Comparison of ENCODE assay signal across 13 cellular contexts in the genomic region with DNA sequence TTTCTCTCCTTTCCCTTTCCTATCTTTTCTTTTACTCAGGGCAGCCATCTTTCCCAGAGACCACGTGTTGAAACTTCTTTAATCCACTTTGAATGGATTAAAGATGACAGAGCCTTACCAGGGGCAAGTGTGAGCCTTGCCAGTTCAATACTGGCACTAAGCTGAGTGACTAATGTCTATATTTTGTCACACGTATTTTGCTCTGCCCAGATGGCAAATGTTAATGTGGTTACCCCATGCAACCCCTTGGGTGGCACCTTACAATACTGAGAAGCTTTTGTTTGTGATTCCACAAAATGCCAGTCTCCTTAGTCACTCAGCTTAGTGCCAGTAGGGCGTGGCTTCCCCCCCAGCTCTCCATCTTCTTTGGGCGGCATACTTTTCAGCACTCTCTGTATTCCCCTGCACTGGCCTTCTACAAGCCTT. TPM values are rescaled to one million over a fixed set of nuclear protein-coding genes. Genes with fewer than 3 reads are reported as not detected.
DNase-seq lines count a peak whose midpoint lies in the region; ATAC-seq and TF ChIP-seq lines count a peak whose summit lies in the region.
"Had no signal": no experiment of that assay in that cellular context is flagged by ENCODE, and none has a peak within 500 bp of the region (broad histone marks: within the 10 kb centered on the region; RNA-seq: fewer than 3 reads in every experiment).

No MANE protein-coding gene starts in this region.

- TF ChIP-seq CTCF in Calu3 (IDR thresholded peaks at IDR 0.05; ENCODE audit: unreplicated experiment) (no peak), astrocyte of the spinal cord (IDR thresholded peaks at IDR 0.05; ENCODE audit: low read depth, low read length) (no peak), suprapubic skin (IDR thresholded peaks at IDR 0.05) (no peak)

- no peaks in the 10 kb centered on the region for H3K27me3 Mint-ChIP-seq in Calu3 (ENCODE audit: unreplicated experiment)
- no peaks in the 10 kb centered on the region for H3K27me3 Mint-ChIP-seq in CD4-positive, alpha-beta memory T cell

- CTCF ChIA-PET in Calu3 (lab: Charles Lee): interaction anchor here (1.2 to 1.9 kb wide), 7 partner anchors 39 to 76 kb away, joined by 3 to 5 read pairs (median 4); no protein-coding TSS in a partner anchor
- CTCF ChIA-PET in CD4-positive, alpha-beta memory T cell (lab: Charles Lee; ENCODE audit: partially characterized antibody): interaction anchor here (1.0 to 8.5 kb wide), 4 partner anchors 25 to 97 kb away, joined by 3 to 252 read pairs (median 5); partner anchors contain the start of gene ANXA1

- peaks cover 22% of the 10 kb centered on the region for H3K36me3 Mint-ChIP-seq in Calu3 (ENCODE audit: insufficient read depth, unreplicated experiment)
- peaks cover 8 to 9% of the 10 kb centered on the region in 2 donors for H3K36me3 Mint-ChIP-seq in CD4-positive, alpha-beta memory T cell

- no peaks in the 10 kb centered on the region for H3K36me3 ChIP-seq in suprapubic skin
- H3K36me3 ChIP-seq in CD4-positive, alpha-beta memory T cell (ENCODE audit: insufficient read depth, low read length): no peaks in the 10 kb centered on the region

- no peak overlapping the region for H3K27ac ChIP-seq in suprapubic skin
- H3K27ac ChIP-seq in CD4-positive, alpha-beta memory T cell (ENCODE audit: low read depth, low read length): no peak overlapping the region
- H3K27ac ChIP-seq: KMS-11 had no signal

- POLR2A ChIA-PET in CD4-positive, alpha-beta memory T cell (lab: Charles Lee; ENCODE audit: partially characterized antibody): interaction anchor here (1.0 to 1.2 kb wide), 3 partner anchors 21 to 69 kb away, joined by 3 to 5 read pairs (median 4); no protein-coding TSS in a partner anchor

- WGBS in suprapubic skin: 29% methylated on average over 4 of the region's 4 CpGs

- DNase-seq in Calu3: peak; percentile 79
- DNase-seq in NCI-H226: peak; percentile 44
- peak; percentile 51 for DNase-seq in astrocyte of the spinal cord (ENCODE audit: low read depth, low spot score)
- peak; percentile 91 for DNase-seq in myocyte (ENCODE audit: low read depth)
- DNase-seq in suprapubic skin (ENCODE audit: low spot score in 2 of 2): no peak
- DNase-seq in CD4-positive, alpha-beta memory T cell: no peak
- DNase-seq: activated CD4-positive, alpha-beta T cell treated with anti-CD3 and anti-CD28 coated beads for 4 hours; activated naive CD4-positive, alpha-beta T cell treated with anti-CD3 and anti-CD28 coated beads for 36 hours; C1 segment of cervical spinal cord; effector memory CD4-positive, alpha-beta T cell had no signal

- H3K4me1 ChIP-seq in suprapubic skin: peaks cover 13% of the 10 kb centered on the region
- no peaks in the 10 kb centered on the region for H3K4me1 ChIP-seq in CD4-positive, alpha-beta memory T cell (ENCODE audit: insufficient read depth, low read length)

- H3K9me3 Mint-ChIP-seq in Calu3 (ENCODE audit: low read depth, unreplicated experiment): no peaks in the 10 kb centered on the region
- H3K9me3 Mint-ChIP-seq in CD4-positive, alpha-beta memory T cell: no peaks in the 10 kb centered on the region
- H3K9me3 Mint-ChIP-seq: activated naive CD4-positive, alpha-beta T cell treated with anti-CD3 and anti-CD28 coated beads for 36 hours had no signal

- H3K4me1 Mint-ChIP-seq in Calu3 (ENCODE audit: low read depth, unreplicated experiment): peaks cover 54% of the 10 kb centered on the region
- peaks cover 0 to 13% (median 2%) of the 10 kb centered on the region in 4 donors for H3K4me1 Mint-ChIP-seq in CD4-positive, alpha-beta memory T cell

- peak overlapping the region; percentile 92 for H3K27ac Mint-ChIP-seq in Calu3 (ENCODE audit: unreplicated experiment)
- peak overlapping the region in 1 of 7 donors; percentile 45 for H3K27ac Mint-ChIP-seq in CD4-positive, alpha-beta memory T cell
- H3K27ac Mint-ChIP-seq: activated naive CD4-positive, alpha-beta T cell treated with anti-CD3 and anti-CD28 coated beads for 36 hours had no signal

- no peaks in the 10 kb centered on the region for H3K27me3 ChIP-seq in suprapubic skin
- H3K27me3 ChIP-seq in CD4-positive, alpha-beta memory T cell (ENCODE audit: insufficient read depth, low read length): no peaks in the 10 kb centered on the region

- H3K4me3 ChIP-seq in astrocyte of the spinal cord (ENCODE audit: low read depth, low read length): no peak overlapping the region
- no peak overlapping the region for H3K4me3 ChIP-seq in suprapubic skin
- H3K4me3 ChIP-seq in CD4-positive, alpha-beta memory T cell (ENCODE audit: low read length in 2 of 2): no peak overlapping the region

- in situ Hi-C loops in astrocyte of the spinal cord (cut with HindIII; ENCODE audit: low sequenced_read_pairs): loop anchor here (25.0 kb wide), 1 partner anchor 314 kb away; no protein-coding TSS in a partner anchor

- peak overlapping the region; percentile 2 for H3K4me3 Mint-ChIP-seq in Calu3 (ENCODE audit: low read depth, unreplicated experiment)
- H3K4me3 Mint-ChIP-seq in CD4-positive, alpha-beta memory T cell: no peak overlapping the region
- H3K4me3 Mint-ChIP-seq: activated naive CD4-positive, alpha-beta T cell treated with anti-CD3 and anti-CD28 coated beads for 36 hours had no signal

- intact Hi-C loops in Calu3 (cut with micrococcal nuclease; ENCODE audit: unreplicated experiment): loop anchor here (5.0 kb wide), 1 partner anchor 39 kb away; no protein-coding TSS in a partner anchor
- intact Hi-C loops in CD4-positive, alpha-beta memory T cell (cut with micrococcal nuclease): no loop called here

- TF ChIP-seq POLR2A in suprapubic skin (IDR thresholded peaks at IDR 0.05): no peak

- no peak for TF ChIP-seq EP300 in suprapubic skin (IDR thresholded peaks at IDR 0.05)

- no peaks in the 10 kb centered on the region for H3K9me3 ChIP-seq in suprapubic skin
- no peaks in the 10 kb centered on the region for H3K9me3 ChIP-seq in CD4-positive, alpha-beta memory T cell (ENCODE audit: control insufficient read depth in 1 of 2, low read length in 2 of 2)

- ATAC-seq in HG02642 (IDR thresholded peaks at IDR 0.05; ENCODE audit: poor library complexity, unreplicated experiment) (no peak), GM21360 (IDR thresholded peaks at IDR 0.05; ENCODE audit: unreplicated experiment) (no peak)

- BruUV-seq in Calu3 (replicated peaks; lab: Mats Ljungman, UMichigan): no TSS peak

RNA-seq across cellular contexts. Expression of gene ANXA1, which starts 24.8 kb away (rescaled TPM):
- 458 and 526 TPM in 2 replicates for total RNA-seq in Calu3 (2022)
- 171 and 372 TPM in 2 replicates for total RNA-seq in myocyte
- 245 TPM for polyA plus RNA-seq in myocyte (2012)
- 100 to 1,000 TPM; 358 to 550 (median 501) TPM for total RNA-seq in suprapubic skin
- 100 to 1,000 TPM; 324 to 335 TPM for total RNA-seq in CD4-positive, alpha-beta memory T cell
- 1,000 to 10,000 TPM in 1 of 2 donors, 100 to 1,000 TPM in 1; 621 to 1,202 TPM for polyA plus RNA-seq in CD4-positive, alpha-beta memory T cell

Comparison
In these comparisons a context has a peak if more than half of its experiments do, and no peak if none do; other contexts are left out.
1. DNase-seq: peak in Calu3 (single experiment), NCI-H226 (single experiment), astrocyte of the spinal cord (single experiment) and myocyte (single experiment); none in suprapubic skin (0 of 2) and CD4-positive, alpha-beta memory T cell (0 of 5).